32 cellular contexts compared by ENCODE assay signal in genomic region chr14:84541008-84541407, GRCh38.
"Had no signal": no experiment of that assay in that cellular context is flagged by ENCODE, and none has a peak within 500 bp of the region (broad histone marks: within the 10 kb centered on the region; RNA-seq: fewer than 3 reads in every experiment).

No MANE protein-coding gene starts in this region.

- H3K4me3 ChIP-seq: MG63 had no signal

- H3K9me3 ChIP-seq: MG63 had no signal

- DNase-seq: Kasumi-1, MG63, MM.1S, MV-4-11, NCI-H1048, NCI-H1092, NCI-H1092 treated with DMSO at 0.1 percent for 48 hours, NCI-H1105, NCI-H1105 treated with DMSO at 0.1 percent for 48 hours, NCI-H1417 treated with DMSO at 0.1 percent for 48 hours, NCI-H1436, NCI-H1436 treated with DMSO at 0.1 percent for 48 hours, NCI-H146, NCI-H1694, NCI-H1694 treated with DMSO at 0.1 percent for 48 hours, NCI-H187, NCI-H187 treated with DMSO at 0.1 percent for 48 hours, NCI-H1930, NCI-H2029, NCI-H2029 treated with DMSO at 0.1 percent for 48 hours, NCI-H2081, NCI-H2081 treated with DMSO at 0.1 percent for 48 hours, NCI-H2107, NCI-H2171, NCI-H2171 treated with DMSO at 0.1 percent for 48 hours, NCI-H2227 treated with DMSO at 0.1 percent for 48 hours, NCI-H226, NCI-H345, NCI-H446, NCI-H446 treated with DMSO at 0.1 percent for 48 hours, NCI-H510A, NCI-H510A treated with DMSO at 0.1 percent for 48 hours had no signal

- H3K27me3 ChIP-seq: MG63 had no signal

- H3K36me3 ChIP-seq: MG63 had no signal
